In the genomic region with DNA sequence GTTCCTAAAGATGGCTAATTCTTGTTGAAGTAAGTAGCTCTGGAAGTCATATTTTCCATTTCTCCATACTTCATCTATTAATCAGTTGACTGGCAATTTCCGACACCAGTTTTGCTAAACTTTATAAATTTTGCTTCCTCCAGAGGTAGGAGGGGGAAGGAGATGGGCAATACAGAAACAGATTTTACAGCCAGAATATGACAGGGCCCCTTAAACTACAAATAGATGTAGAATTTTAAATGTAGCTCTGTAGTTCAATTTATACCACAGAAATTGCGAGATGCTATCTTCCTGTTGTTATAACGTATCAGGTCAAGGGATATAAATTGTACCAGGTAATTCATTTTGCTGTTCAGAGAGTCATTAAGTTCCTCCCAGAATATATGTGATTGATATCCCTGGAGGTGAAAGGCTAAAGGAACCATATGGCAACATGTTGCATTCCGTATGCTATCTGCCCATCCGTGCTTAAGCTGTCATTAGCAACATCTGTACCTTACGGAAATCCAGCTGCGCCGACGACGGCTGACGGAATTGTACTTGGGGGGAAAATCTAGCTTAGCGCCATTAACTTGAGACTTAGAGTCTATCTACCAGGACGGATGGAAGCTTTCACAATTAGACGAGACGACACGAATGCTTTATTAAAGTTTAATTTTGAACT, we compare ENCODE assay signal across 7 cellular contexts. TPM values are rescaled to one million over a fixed set of nuclear protein-coding genes. Genes with fewer than 3 reads are reported as not detected.
DNase-seq lines count a peak whose midpoint lies in the region; ATAC-seq, FAIRE-seq and TF ChIP-seq lines count a peak whose summit lies in the region.

No MANE protein-coding gene starts in this region.

- H3K27me3 ChIP-seq in kidney epithelial cell (ENCODE audit: control insufficient read depth, insufficient read depth, low read length), result no peaks in the 10 kb centered on the region

- TF ChIP-seq POLR2A in GM12891 (IDR thresholded peaks at IDR 0.05; ENCODE audit: low read depth, low read length), result no peak; the same call in 1 of the 2 replicates

- peak; percentile 92 for FAIRE-seq in GM12891 (lab: Jason Lieb, UNC)

- ATAC-seq in stimulated activated naive CD8-positive, alpha-beta T cell treated with anti-CD3 and anti-CD28 coated beads, Interleukin-15, Interleukin-2, amounts not matched to agents 100 U/mL and 50 U/mL, for 24 hours, result no peak

- TF ChIP-seq CTCF in astrocyte of the cerebellum (IDR thresholded peaks at IDR 0.05; ENCODE audit: low read depth, low read length, missing control alignments) (no peak), kidney epithelial cell (IDR thresholded peaks at IDR 0.05; ENCODE audit: insufficient read depth, low read length, poor library complexity, severe bottlenecking) (no peak)

- POLR2A ChIA-PET in HEK293T (lab: Yijun Ruan, JAX), result interaction anchor here (0.6 to 2.0 kb wide), 12 partner anchors 9 to 248 kb away, joined by 3 to 11 read pairs (median 4); partner anchors contain the start of gene NR4A2

- H3K36me3 ChIP-seq in kidney epithelial cell (ENCODE audit: control insufficient read depth, insufficient read depth, low read length), result no peaks in the 10 kb centered on the region

- H3K4me3 ChIP-seq in astrocyte of the cerebellum (ENCODE audit: low read depth, low read length) (peak overlapping the region; percentile 78), kidney epithelial cell (ENCODE audit: low read depth, low read length) (peak overlapping the region; percentile 98)

- CTCF ChIA-PET in HEK293T (lab: Yijun Ruan, JAX), result no interaction called here

- no peak for DNase-seq in GM12891 (ENCODE audit: insufficient read length, low spot score)
- DNase-seq in HEK293T (ENCODE audit: extremely low spot score), result no peak
- peak; percentile 83 for DNase-seq in NCI-H82 treated with DMSO at 0.1 percent for 48 hours (lab: John Stamatoyannopoulos, UW; ENCODE audit: unreplicated experiment)
- no peak for DNase-seq in astrocyte of the cerebellum (ENCODE audit: low read depth)
- DNase-seq in kidney epithelial cell (ENCODE audit: low read depth), result no peak
- DNase-seq in stimulated activated naive CD8-positive, alpha-beta T cell treated with anti-CD3 and anti-CD28 coated beads, Interleukin-15, Interleukin-2, amounts not matched to agents 100 U/mL and 50 U/mL, for 24 hours, result peak; percentile 51
- DNase-seq in cerebellar nuclear complex (lab: John Stamatoyannopoulos, UW), result no peak

- in situ Hi-C loops in astrocyte of the cerebellum (cut with HindIII; ENCODE audit: low sequenced_read_pairs), result loop anchor here (5.0 kb wide), 1 partner anchor 251 kb away; no protein-coding TSS in a partner anchor

TF ChIP-seq in GM12891, 5 proteins besides CTCF, POLR2A, EP300 and RAD21:
- TF ChIP-seq TAF1 (IDR thresholded peaks at IDR 0.05; ENCODE audit: low read depth, low read length) (no peak), POU2F2 (IDR thresholded peaks at IDR 0.05; ENCODE audit: low read depth, low read length) (no peak), POLR2AphosphoS5 (IDR thresholded peaks at IDR 0.05; ENCODE audit: low read depth, low read length) (no peak), SPI1 (IDR thresholded peaks at IDR 0.05; ENCODE audit: low read depth, low read length) (no peak), PAX5 (IDR thresholded peaks at IDR 0.05; ENCODE audit: insufficient read depth, low read length, severe bottlenecking) (no peak)

TF ChIP-seq in HEK293T, 16 proteins besides CTCF, POLR2A, EP300 and RAD21:
- TF ChIP-seq TARDBP (IDR thresholded peaks at IDR 0.05), result no peak
- TF ChIP-seq CTBP1 (IDR thresholded peaks at IDR 0.05; ENCODE audit: borderline replicate concordance), result 0 out of 2 replicates have a peak, but pooled peaks have one; percentile 24
- TF ChIP-seq PKNOX1 (IDR thresholded peaks at IDR 0.05), result peak; percentile 42; the same call in 1 of the 2 replicates
- TF ChIP-seq SP1 (IDR thresholded peaks at IDR 0.05), result no peak
- no peak for TF ChIP-seq FOXK2 (IDR thresholded peaks at IDR 0.05)
- no peak for TF ChIP-seq BHLHE40 (IDR thresholded peaks at IDR 0.05; ENCODE audit: borderline replicate concordance)
- no peak for TF ChIP-seq FOXM1 (IDR thresholded peaks at IDR 0.05; ENCODE audit: borderline replicate concordance)

RNA-seq across cellular contexts. Expression of gene NR4A2, which starts 8.4 kb away (rescaled TPM):
- 2.4 TPM for polyA plus RNA-seq in GM12891 (2012; ENCODE audit: low read depth, missing spikeins)
- 0.07 and 0.13 TPM in 2 replicates for total RNA-seq in kidney epithelial cell

Comparison
In these comparisons a context has a peak if more than half of its experiments do, and no peak if none do; other contexts are left out.
1. DNase-seq: peak in NCI-H82 treated with DMSO at 0.1 percent for 48 hours (single experiment) and stimulated activated naive CD8-positive, alpha-beta T cell treated with anti-CD3 and anti-CD28 coated beads, Interleukin-15, Interleukin-2, amounts not matched to agents 100 U/mL and 50 U/mL, for 24 hours (single experiment); none in GM12891 (single experiment), HEK293T (single experiment), astrocyte of the cerebellum (single experiment), kidney epithelial cell (single experiment) and cerebellar nuclear complex (0 of 2).